1 cellular context compared by ENCODE assay signal in the genomic region with DNA sequence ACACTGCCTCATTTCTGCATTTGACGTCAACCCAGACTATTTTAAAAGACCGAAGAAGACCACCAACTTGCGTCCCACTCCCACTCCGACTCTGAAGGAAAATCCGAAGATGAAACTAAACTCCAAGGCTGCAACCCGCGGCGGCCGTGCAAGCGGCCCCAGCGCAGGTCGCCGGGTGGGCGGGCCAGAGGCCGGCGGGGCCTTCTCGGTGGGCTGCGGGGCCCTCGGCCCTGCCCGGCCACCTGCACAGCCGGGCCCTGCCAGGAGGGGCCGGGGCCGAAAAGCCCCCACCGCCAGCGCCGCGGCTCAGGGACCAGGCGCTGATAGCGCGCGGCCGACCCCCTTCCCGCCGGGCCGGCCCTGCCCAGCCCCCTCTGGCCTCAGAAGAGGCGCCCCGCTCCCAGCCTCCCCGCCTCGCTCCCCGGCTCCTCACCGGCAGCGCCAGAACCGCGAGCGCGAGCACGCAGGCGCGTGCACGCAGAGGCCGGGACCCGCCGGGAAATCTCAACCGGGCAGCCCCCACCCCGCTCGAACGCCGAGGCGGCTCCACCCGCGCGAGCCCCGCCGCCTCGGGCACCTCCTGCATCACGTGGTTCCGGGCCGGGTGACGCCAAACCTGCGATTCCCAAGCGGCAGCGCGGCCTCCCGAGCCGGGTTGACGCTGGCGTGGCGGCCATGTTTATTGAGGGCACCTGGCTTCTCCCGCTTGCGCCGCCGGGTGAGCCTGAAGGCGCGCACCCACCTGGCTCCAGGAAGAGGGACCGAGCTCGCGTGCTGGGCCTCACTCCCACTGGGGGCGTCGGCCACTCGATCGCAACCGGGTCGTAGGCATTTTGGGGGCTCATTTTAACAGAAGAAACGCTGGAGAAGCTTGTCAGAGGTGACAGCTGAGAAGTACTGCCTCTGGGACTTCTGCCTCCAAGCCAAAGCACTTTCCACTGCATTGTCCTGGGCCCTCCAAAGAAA.
A peak's percentile ranks its signal among the peaks of the same experiment; 100 is the strongest.
TF ChIP-seq lines count a peak whose summit lies in the region.

A gene (minus strand): TSS at position 589 of the 966 bp plus-strand sequence. CDS start 1,170 bp downstream, outside the sequence.

TF ChIP-seq in HepG2, 621 proteins besides CTCF, POLR2A, EP300 and RAD21 (continued from another document and continues in another):
- TF ChIP-seq ZZZ3 (CRISPR knock-in tag; IDR thresholded peaks at IDR 0.05; ENCODE audit: borderline replicate concordance) (peak; percentile 66; the same call in 1 of the 2 replicates), ATF7 (IDR thresholded peaks at IDR 0.05) (no peak), ATF7 (CRISPR knock-in tag; IDR thresholded peaks at IDR 0.05) (no peak), ZNF749 (CRISPR knock-in tag; IDR thresholded peaks at IDR 0.05; ENCODE audit: borderline replicate concordance) (peak; percentile 88; the same call in 1 of the 2 replicates), TBX3 (IDR thresholded peaks at IDR 0.05; ENCODE audit: borderline replicate concordance) (peak; percentile 59; the same call in 1 of the 2 replicates), SOX5 (CRISPR knock-in tag; IDR thresholded peaks at IDR 0.05; ENCODE audit: borderline replicate concordance) (peak; percentile 35; the same call in 1 of the 2 replicates), ZNF274 (CRISPR knock-in tag; IDR thresholded peaks at IDR 0.05) (peak; percentile 83), ZNF747 (CRISPR knock-in tag; IDR thresholded peaks at IDR 0.05; ENCODE audit: borderline replicate concordance) (0 out of 2 replicates have a peak, but pooled peaks have one; percentile 75), RXRA (CRISPR knock-in tag; IDR thresholded peaks at IDR 0.05) (peak; percentile 65), NCOA1 (CRISPR knock-in tag; IDR thresholded peaks at IDR 0.05) (peak; percentile 72; the same call in 1 of the 2 replicates), NCOR1 (IDR thresholded peaks at IDR 0.05; ENCODE audit: borderline replicate concordance, low read length) (no peak), ZNF335 (CRISPR knock-in tag; IDR thresholded peaks at IDR 0.05) (peak; percentile 89), KAT2B (IDR thresholded peaks at IDR 0.05; ENCODE audit: borderline replicate concordance, low read depth, low read length) (no peak), ZNF564 (CRISPR knock-in tag; IDR thresholded peaks at IDR 0.05) (0 out of 2 replicates have a peak, but pooled peaks have one; percentile 39), ZNF354B (CRISPR knock-in tag; IDR thresholded peaks at IDR 0.05) (0 out of 2 replicates have a peak, but pooled peaks have one; percentile 50), ETV5 (CRISPR knock-in tag; IDR thresholded peaks at IDR 0.05; ENCODE audit: borderline replicate concordance) (peak; percentile 75), ZNF329 (CRISPR knock-in tag; IDR thresholded peaks at IDR 0.05; ENCODE audit: low read depth) (peak; percentile 50; the same call in 1 of the 2 replicates), ZNF616 (CRISPR knock-in tag; IDR thresholded peaks at IDR 0.05; ENCODE audit: low read depth) (peak; percentile 81; the same call in 1 of the 2 replicates), POGZ (CRISPR knock-in tag; IDR thresholded peaks at IDR 0.05) (peak; percentile 98), SP140L (CRISPR knock-in tag; IDR thresholded peaks at IDR 0.05; ENCODE audit: borderline replicate concordance) (no peak), ZBTB21 (CRISPR knock-in tag; IDR thresholded peaks at IDR 0.05) (peak; percentile 56)
- TF ChIP-seq, protein P1, sequence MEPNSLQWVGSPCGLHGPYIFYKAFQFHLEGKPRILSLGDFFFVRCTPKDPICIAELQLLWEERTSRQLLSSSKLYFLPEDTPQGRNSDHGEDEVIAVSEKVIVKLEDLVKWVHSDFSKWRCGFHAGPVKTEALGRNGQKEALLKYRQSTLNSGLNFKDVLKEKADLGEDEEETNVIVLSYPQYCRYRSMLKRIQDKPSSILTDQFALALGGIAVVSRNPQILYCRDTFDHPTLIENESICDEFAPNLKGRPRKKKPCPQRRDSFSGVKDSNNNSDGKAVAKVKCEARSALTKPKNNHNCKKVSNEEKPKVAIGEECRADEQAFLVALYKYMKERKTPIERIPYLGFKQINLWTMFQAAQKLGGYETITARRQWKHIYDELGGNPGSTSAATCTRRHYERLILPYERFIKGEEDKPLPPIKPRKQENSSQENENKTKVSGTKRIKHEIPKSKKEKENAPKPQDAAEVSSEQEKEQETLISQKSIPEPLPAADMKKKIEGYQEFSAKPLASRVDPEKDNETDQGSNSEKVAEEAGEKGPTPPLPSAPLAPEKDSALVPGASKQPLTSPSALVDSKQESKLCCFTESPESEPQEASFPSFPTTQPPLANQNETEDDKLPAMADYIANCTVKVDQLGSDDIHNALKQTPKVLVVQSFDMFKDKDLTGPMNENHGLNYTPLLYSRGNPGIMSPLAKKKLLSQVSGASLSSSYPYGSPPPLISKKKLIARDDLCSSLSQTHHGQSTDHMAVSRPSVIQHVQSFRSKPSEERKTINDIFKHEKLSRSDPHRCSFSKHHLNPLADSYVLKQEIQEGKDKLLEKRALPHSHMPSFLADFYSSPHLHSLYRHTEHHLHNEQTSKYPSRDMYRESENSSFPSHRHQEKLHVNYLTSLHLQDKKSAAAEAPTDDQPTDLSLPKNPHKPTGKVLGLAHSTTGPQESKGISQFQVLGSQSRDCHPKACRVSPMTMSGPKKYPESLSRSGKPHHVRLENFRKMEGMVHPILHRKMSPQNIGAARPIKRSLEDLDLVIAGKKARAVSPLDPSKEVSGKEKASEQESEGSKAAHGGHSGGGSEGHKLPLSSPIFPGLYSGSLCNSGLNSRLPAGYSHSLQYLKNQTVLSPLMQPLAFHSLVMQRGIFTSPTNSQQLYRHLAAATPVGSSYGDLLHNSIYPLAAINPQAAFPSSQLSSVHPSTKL (CRISPR knock-in tag; IDR thresholded peaks at IDR 0.05), result peak; percentile 72
- TF ChIP-seq, protein P2, sequence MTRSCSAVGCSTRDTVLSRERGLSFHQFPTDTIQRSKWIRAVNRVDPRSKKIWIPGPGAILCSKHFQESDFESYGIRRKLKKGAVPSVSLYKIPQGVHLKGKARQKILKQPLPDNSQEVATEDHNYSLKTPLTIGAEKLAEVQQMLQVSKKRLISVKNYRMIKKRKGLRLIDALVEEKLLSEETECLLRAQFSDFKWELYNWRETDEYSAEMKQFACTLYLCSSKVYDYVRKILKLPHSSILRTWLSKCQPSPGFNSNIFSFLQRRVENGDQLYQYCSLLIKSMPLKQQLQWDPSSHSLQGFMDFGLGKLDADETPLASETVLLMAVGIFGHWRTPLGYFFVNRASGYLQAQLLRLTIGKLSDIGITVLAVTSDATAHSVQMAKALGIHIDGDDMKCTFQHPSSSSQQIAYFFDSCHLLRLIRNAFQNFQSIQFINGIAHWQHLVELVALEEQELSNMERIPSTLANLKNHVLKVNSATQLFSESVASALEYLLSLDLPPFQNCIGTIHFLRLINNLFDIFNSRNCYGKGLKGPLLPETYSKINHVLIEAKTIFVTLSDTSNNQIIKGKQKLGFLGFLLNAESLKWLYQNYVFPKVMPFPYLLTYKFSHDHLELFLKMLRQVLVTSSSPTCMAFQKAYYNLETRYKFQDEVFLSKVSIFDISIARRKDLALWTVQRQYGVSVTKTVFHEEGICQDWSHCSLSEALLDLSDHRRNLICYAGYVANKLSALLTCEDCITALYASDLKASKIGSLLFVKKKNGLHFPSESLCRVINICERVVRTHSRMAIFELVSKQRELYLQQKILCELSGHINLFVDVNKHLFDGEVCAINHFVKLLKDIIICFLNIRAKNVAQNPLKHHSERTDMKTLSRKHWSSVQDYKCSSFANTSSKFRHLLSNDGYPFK (CRISPR knock-in tag; IDR thresholded peaks at IDR 0.05; ENCODE audit: borderline replicate concordance), result peak; percentile 86
- TF ChIP-seq, protein P3, sequence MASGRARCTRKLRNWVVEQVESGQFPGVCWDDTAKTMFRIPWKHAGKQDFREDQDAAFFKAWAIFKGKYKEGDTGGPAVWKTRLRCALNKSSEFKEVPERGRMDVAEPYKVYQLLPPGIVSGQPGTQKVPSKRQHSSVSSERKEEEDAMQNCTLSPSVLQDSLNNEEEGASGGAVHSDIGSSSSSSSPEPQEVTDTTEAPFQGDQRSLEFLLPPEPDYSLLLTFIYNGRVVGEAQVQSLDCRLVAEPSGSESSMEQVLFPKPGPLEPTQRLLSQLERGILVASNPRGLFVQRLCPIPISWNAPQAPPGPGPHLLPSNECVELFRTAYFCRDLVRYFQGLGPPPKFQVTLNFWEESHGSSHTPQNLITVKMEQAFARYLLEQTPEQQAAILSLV (CRISPR knock-in tag; IDR thresholded peaks at IDR 0.05; ENCODE audit: borderline replicate concordance), result peak; percentile 94
- TF ChIP-seq, protein P4, sequence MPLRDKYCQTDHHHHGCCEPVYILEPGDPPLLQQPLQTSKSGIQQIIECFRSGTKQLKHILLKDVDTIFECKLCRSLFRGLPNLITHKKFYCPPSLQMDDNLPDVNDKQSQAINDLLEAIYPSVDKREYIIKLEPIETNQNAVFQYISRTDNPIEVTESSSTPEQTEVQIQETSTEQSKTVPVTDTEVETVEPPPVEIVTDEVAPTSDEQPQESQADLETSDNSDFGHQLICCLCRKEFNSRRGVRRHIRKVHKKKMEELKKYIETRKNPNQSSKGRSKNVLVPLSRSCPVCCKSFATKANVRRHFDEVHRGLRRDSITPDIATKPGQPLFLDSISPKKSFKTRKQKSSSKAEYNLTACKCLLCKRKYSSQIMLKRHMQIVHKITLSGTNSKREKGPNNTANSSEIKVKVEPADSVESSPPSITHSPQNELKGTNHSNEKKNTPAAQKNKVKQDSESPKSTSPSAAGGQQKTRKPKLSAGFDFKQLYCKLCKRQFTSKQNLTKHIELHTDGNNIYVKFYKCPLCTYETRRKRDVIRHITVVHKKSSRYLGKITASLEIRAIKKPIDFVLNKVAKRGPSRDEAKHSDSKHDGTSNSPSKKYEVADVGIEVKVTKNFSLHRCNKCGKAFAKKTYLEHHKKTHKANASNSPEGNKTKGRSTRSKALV (CRISPR knock-in tag; IDR thresholded peaks at IDR 0.05), result 0 out of 2 replicates have a peak, but pooled peaks have one; percentile 51
- TF ChIP-seq, protein P5, sequence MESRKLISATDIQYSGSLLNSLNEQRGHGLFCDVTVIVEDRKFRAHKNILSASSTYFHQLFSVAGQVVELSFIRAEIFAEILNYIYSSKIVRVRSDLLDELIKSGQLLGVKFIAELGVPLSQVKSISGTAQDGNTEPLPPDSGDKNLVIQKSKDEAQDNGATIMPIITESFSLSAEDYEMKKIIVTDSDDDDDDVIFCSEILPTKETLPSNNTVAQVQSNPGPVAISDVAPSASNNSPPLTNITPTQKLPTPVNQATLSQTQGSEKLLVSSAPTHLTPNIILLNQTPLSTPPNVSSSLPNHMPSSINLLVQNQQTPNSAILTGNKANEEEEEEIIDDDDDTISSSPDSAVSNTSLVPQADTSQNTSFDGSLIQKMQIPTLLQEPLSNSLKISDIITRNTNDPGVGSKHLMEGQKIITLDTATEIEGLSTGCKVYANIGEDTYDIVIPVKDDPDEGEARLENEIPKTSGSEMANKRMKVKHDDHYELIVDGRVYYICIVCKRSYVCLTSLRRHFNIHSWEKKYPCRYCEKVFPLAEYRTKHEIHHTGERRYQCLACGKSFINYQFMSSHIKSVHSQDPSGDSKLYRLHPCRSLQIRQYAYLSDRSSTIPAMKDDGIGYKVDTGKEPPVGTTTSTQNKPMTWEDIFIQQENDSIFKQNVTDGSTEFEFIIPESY (CRISPR knock-in tag; IDR thresholded peaks at IDR 0.05), result peak; percentile 34
- TF ChIP-seq, protein P6, sequence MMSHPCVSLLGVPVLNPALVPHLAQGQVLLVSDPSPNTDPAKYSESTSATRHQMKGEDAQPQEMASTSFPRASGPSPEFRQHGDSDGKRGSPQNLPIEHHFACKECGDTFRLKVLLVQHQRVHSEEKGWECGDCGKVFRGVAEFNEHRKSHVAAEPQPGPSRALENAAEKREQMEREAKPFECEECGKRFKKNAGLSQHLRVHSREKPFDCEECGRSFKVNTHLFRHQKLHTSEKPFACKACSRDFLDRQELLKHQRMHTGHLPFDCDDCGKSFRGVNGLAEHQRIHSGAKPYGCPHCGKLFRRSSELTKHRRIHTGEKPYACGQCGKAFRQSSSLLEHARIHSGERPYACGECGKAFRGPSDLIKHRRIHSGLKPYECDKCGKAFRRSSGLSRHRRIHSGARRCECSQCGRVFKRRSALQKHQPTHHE (CRISPR knock-in tag; IDR thresholded peaks at IDR 0.05; ENCODE audit: borderline replicate concordance), result peak; percentile 84
- TF ChIP-seq, protein P7, sequence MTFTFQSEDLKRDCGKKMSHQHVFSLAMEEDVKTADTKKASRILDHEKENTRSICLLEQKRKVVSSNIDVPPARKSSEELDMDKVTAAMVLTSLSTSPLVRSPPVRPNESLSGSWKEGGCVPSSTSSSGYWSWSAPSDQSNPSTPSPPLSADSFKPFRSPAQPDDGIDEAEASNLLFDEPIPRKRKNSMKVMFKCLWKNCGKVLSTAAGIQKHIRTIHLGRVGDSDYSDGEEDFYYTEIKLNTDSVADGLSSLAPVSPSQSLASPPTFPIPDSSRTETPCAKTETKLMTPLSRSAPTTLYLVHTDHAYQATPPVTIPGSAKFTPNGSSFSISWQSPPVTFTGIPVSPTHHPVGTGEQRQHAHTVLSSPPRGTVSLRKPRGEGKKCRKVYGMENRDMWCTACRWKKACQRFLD (CRISPR knock-in tag; IDR thresholded peaks at IDR 0.05; ENCODE audit: borderline replicate concordance), result peak; percentile 86
- TF ChIP-seq, protein P8, sequence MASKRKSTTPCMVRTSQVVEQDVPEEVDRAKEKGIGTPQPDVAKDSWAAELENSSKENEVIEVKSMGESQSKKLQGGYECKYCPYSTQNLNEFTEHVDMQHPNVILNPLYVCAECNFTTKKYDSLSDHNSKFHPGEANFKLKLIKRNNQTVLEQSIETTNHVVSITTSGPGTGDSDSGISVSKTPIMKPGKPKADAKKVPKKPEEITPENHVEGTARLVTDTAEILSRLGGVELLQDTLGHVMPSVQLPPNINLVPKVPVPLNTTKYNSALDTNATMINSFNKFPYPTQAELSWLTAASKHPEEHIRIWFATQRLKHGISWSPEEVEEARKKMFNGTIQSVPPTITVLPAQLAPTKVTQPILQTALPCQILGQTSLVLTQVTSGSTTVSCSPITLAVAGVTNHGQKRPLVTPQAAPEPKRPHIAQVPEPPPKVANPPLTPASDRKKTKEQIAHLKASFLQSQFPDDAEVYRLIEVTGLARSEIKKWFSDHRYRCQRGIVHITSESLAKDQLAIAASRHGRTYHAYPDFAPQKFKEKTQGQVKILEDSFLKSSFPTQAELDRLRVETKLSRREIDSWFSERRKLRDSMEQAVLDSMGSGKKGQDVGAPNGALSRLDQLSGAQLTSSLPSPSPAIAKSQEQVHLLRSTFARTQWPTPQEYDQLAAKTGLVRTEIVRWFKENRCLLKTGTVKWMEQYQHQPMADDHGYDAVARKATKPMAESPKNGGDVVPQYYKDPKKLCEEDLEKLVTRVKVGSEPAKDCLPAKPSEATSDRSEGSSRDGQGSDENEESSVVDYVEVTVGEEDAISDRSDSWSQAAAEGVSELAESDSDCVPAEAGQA (IDR thresholded peaks at IDR 0.05; ENCODE audit: low read depth), result peak; percentile 83
- TF ChIP-seq, protein P8 (CRISPR knock-in tag; IDR thresholded peaks at IDR 0.05; ENCODE audit: borderline replicate concordance), result no peak; the same call in 1 of the 2 replicates
